In genomic region chr17:74213897-74214386, GRCh38 we compare ENCODE assay signal across 8 cellular contexts. TPM values are rescaled to one million over a fixed set of nuclear protein-coding genes. Genes with fewer than 3 reads are reported as not detected.
DNase-seq lines count a peak whose midpoint lies in the region; ATAC-seq, FAIRE-seq and TF ChIP-seq lines count a peak whose summit lies in the region.

No MANE protein-coding gene starts in this region.

- H3K4me1 ChIP-seq in H1 (replicated peaks in 1 of 4; ENCODE audit: control insufficient read depth in 3 of 4, insufficient read depth in 4 of 4, low read length in 3 of 4) (peaks cover 8 to 21% (median 20%) of the 10 kb centered on the region in 4 experiments), neural progenitor cell (peaks cover 34% of the 10 kb centered on the region)

- no peaks in the 10 kb centered on the region for H3K9me3 Mint-ChIP-seq in neural progenitor cell

- peaks cover 7 to 13% of the 10 kb centered on the region in 2 experiments for H4K20me1 ChIP-seq in H1 (replicated peaks in 1 of 2; ENCODE audit: control insufficient read depth in 1 of 2, insufficient read depth in 2 of 2, low read length in 2 of 2)
- H4K20me1 ChIP-seq in neural progenitor cell (ENCODE audit: low read depth): peaks cover 42% of the 10 kb centered on the region

- H4K91ac ChIP-seq in H1 (replicated peaks; ENCODE audit: insufficient read length, low read length): no peak overlapping the region

- TF ChIP-seq CTCF in H1 (IDR thresholded peaks at IDR 0.05; ENCODE audit: control extremely low read depth in 1 of 3, insufficient read depth in 1 of 3, low read depth in 1 of 3, low read length in 3 of 3) (no peak), neural progenitor cell (IDR thresholded peaks at IDR 0.05) (no peak)

- H2BK5ac ChIP-seq in H1 (ENCODE audit: low read depth, low read length): no peak overlapping the region

- no peak for DNase-seq in GM19239 (ENCODE audit: insufficient read length, low spot score)
- DNase-seq in OCI-M1 (lab: John Stamatoyannopoulos, UW): peak; percentile 39
- peak in 1 of 2 experiments; percentile 57 for DNase-seq in H1 (ENCODE audit: low read depth in 1 of 2, low spot score in 2 of 2)
- DNase-seq in neural progenitor cell (ENCODE audit: low spot score): peak; percentile 39

- peaks cover 41% of the 10 kb centered on the region for H3F3A ChIP-seq in neural progenitor cell (ENCODE audit: low read depth)

- H3K4me1 Mint-ChIP-seq in neural progenitor cell: peaks cover 65% of the 10 kb centered on the region

- H3K56ac ChIP-seq in H1 (replicated peaks; ENCODE audit: insufficient read length, low read depth, low read length): no peak overlapping the region

- H3K79me2 ChIP-seq in H1 (ENCODE audit: control insufficient read depth in 1 of 2, insufficient read depth in 2 of 2, low read length in 2 of 2) (no peaks in the 10 kb centered on the region), neural progenitor cell (ENCODE audit: low read depth) (no peaks in the 10 kb centered on the region)

- no peak overlapping the region for H3K14ac ChIP-seq in H1 (ENCODE audit: insufficient read length)

- no peak for TF ChIP-seq POLR2A in H1 (IDR thresholded peaks at IDR 0.05; ENCODE audit: control extremely low read depth in 1 of 2, low read depth in 2 of 2, low read length in 2 of 2)

- no peak overlapping the region for H3K27ac Mint-ChIP-seq in neural progenitor cell

- CTCF ChIA-PET in H1 (lab: Charles Lee; ENCODE audit: partially characterized antibody): interaction anchor here (1.4 to 1.5 kb wide), 2 partner anchors 10 to 14 kb away, joined by 4 to 6 read pairs; no protein-coding TSS in a partner anchor

- H3K23ac ChIP-seq in H1 (ENCODE audit: insufficient read length): no peak overlapping the region

- ATAC-seq in GM18520 (IDR thresholded peaks at IDR 0.05; ENCODE audit: unreplicated experiment) (no peak), GM21528 (IDR thresholded peaks at IDR 0.05; ENCODE audit: low FRiP score, unreplicated experiment) (no peak), GM18519 (IDR thresholded peaks at IDR 0.05; ENCODE audit: low FRiP score, unreplicated experiment) (no peak), HG03097 (IDR thresholded peaks at IDR 0.05; ENCODE audit: low FRiP score, unreplicated experiment) (no peak)

- H2AFZ ChIP-seq in H1 (ENCODE audit: low read length): no peak overlapping the region
- H2AFZ ChIP-seq in neural progenitor cell (replicated peaks): peak overlapping the region; percentile 50

- H3K27ac ChIP-seq in H1 (ENCODE audit: low read depth, low read length): no peak overlapping the region
- H3K27ac ChIP-seq in neural progenitor cell: no peak overlapping the region

- H3K9ac ChIP-seq in H1 (replicated peaks in 1 of 4; ENCODE audit: extremely low read depth in 1 of 4, low read depth in 3 of 4, low read length in 3 of 4) (no peak overlapping the region), neural progenitor cell (no peak overlapping the region)

- H2BK12ac ChIP-seq in H1 (ENCODE audit: low read depth, low read length): peak overlapping the region; percentile 29; the same call in 1 of the 2 replicates

- H3K4me3 Mint-ChIP-seq in neural progenitor cell: peak overlapping the region; percentile 83

- H3K79me1 ChIP-seq in H1 (ENCODE audit: low read depth, low read length): no peaks in the 10 kb centered on the region; the same call in 1 of the 2 replicates

- H3K9me3 ChIP-seq in H1 (ENCODE audit: insufficient read depth in 2 of 2, low read depth in 1 of 2, low read length in 1 of 2) (no peaks in the 10 kb centered on the region), neural progenitor cell (ENCODE audit: low read depth) (no peaks in the 10 kb centered on the region)

- peaks cover 12 to 13% (median 13%) of the 10 kb centered on the region in 4 experiments for H3K36me3 ChIP-seq in H1 (ENCODE audit: control insufficient read depth in 2 of 4, insufficient read depth in 4 of 4, low read length in 3 of 4)
- H3K36me3 ChIP-seq in neural progenitor cell: no peaks in the 10 kb centered on the region

- H3K4me3 ChIP-seq in H1 (ENCODE audit: extremely low read depth in 1 of 4, insufficient read depth in 2 of 4, low read depth in 3 of 4, low read length in 4 of 4): peak overlapping the region; percentile 56 to 64 (median 62)
- peak overlapping the region; percentile 62 for H3K4me3 ChIP-seq in neural progenitor cell

- no peak for TF ChIP-seq RAD21 in H1 (IDR thresholded peaks at IDR 0.05 in 1 of 2, conservative IDR thresholded peaks at IDR 0.05 in 1 of 2; ENCODE audit: low read depth in 2 of 2, low read length in 2 of 2)

- WGBS in H1 (ENCODE audit: extremely low coverage in 1 of 2, insufficient coverage in 1 of 2, insufficient read length in 1 of 2, insufficient replicate concordance in 2 of 2, low coverage in 1 of 2, low lambda C conversion rate in 2 of 2, missing lambda C conversion rate in 1 of 2), 2 experiments: 29% methylated on average over 8 of the region's 30 CpGs; no CpG with 5 or more reads in 1 of the 2 experiments

- H4K8ac ChIP-seq in H1 (ENCODE audit: extremely low read depth, insufficient read depth, low read length): no peak overlapping the region

- no peak overlapping the region for H2AK5ac ChIP-seq in H1 (ENCODE audit: low read depth, low read length)

- POLR2A ChIA-PET in H1 (lab: Charles Lee; ENCODE audit: partially characterized antibody): interaction anchor here (1.6 to 6.9 kb wide), 3 partner anchors 10 to 29 kb away, joined by 3 to 65 read pairs (median 61); partner anchors contain the start of gene RPL38

- H3K27me3 Mint-ChIP-seq in neural progenitor cell (ENCODE audit: insufficient read depth, low read depth): peaks cover 11% of the 10 kb centered on the region

- no peak for TF ChIP-seq EP300 in H1 (IDR thresholded peaks at IDR 0.05; ENCODE audit: borderline replicate concordance in 1 of 2, low read depth in 2 of 2, low read length in 2 of 2)

- FAIRE-seq in GM19239 (lab: Jason Lieb, UNC) (peak; percentile 39), H1 (lab: Jason Lieb, UNC) (no peak)

- H3K23me2 ChIP-seq in H1 (ENCODE audit: low read depth, low read length): peaks cover 21% of the 10 kb centered on the region

- H2BK20ac ChIP-seq in H1 (ENCODE audit: low read length): no peak overlapping the region

- no peak overlapping the region; the same call in 1 of the 2 replicates for H3K18ac ChIP-seq in H1 (ENCODE audit: extremely low read depth, low read length)

- H3K4me2 ChIP-seq in H1 (ENCODE audit: insufficient read depth in 1 of 2, low read depth in 2 of 2, low read length in 2 of 2): peak overlapping the region; percentile 84 to 88
- peak overlapping the region; percentile 99 for H3K4me2 ChIP-seq in neural progenitor cell

- no peak overlapping the region for H2BK120ac ChIP-seq in H1 (replicated peaks; ENCODE audit: low read depth, low read length)

- H3K4ac ChIP-seq in H1 (replicated peaks; ENCODE audit: insufficient read length, low read depth, low read length): no peak overlapping the region

- peaks cover 2% of the 10 kb centered on the region for H3K36me3 Mint-ChIP-seq in neural progenitor cell

- peaks cover 2 to 20% (median 11%) of the 10 kb centered on the region in 4 experiments; a peak in 6 of 7 replicates for H3K27me3 ChIP-seq in H1 (replicated peaks in 1 of 4; ENCODE audit: control insufficient read depth in 3 of 4, extremely low read depth in 1 of 4, insufficient read depth in 3 of 4, low read length in 3 of 4)
- peaks cover 40% of the 10 kb centered on the region for H3K27me3 ChIP-seq in neural progenitor cell

- no peak overlapping the region for H4K5ac ChIP-seq in H1 (ENCODE audit: insufficient read length, low read depth, low read length)

- H2BK15ac ChIP-seq in H1 (ENCODE audit: low read length): no peak overlapping the region

TF ChIP-seq in H1, 55 proteins besides CTCF, POLR2A, EP300 and RAD21:
- peak; percentile 28 for TF ChIP-seq EZH2 (IDR thresholded peaks at IDR 0.05; ENCODE audit: low read depth, low read length, severe bottlenecking)
- TF ChIP-seq JUND (IDR thresholded peaks at IDR 0.05; ENCODE audit: low read length): no peak

RNA-seq across cellular contexts. Expression of gene TTYH2, which starts 0.6 kb away (rescaled TPM):
- 3.2 and 3.7 TPM in 2 replicates for total RNA-seq in H1 (2021; fragmentation: NEBNext Ultra II Directional; extraction: Animal tissue kit (Norgen Biotek cat#: 25700))
- 9.2 and 17.3 TPM in 2 replicates for polyA plus RNA-seq in H1 (2011; rRNA removed)
- 7.6 TPM for polyA plus RNA-seq in H1 (2011; cell fraction: cytosol; rRNA removed)
- polyA plus RNA-seq in H1 (2011; cell fraction: nucleus; rRNA removed): 16.4 TPM
- polyA plus RNA-seq in H1 (2012, experiment 1 of 2): 3.1 to 4.0 TPM (median 3.4 TPM) in 4 replicates
- polyA plus RNA-seq in H1 (2012, experiment 2 of 2): 3.2 TPM
- polyA plus RNA-seq in H1 (2013, experiment 1 of 2): 5.3 TPM
- polyA plus RNA-seq in H1 (2013, experiment 2 of 2): 5.8 TPM
- 7.4 and 9.7 TPM in 2 replicates for polyA minus RNA-seq in H1 (2011; rRNA and poly(A)+ RNA removed)
- polyA minus RNA-seq in H1 (2011; cell fraction: cytosol; rRNA and poly(A)+ RNA removed): 3.1 TPM
- 8.3 TPM for polyA minus RNA-seq in H1 (2011; cell fraction: nucleus; rRNA and poly(A)+ RNA removed)
- total RNA-seq in neural progenitor cell (ENCODE audit: low replicate concordance): 3.2 and 5.8 TPM in 2 replicates

RNA-seq across cellular contexts. Expression of gene RPL38, which starts 10.5 kb away (rescaled TPM):
- 1,195 and 1,222 TPM in 2 replicates for total RNA-seq in H1 (2021; fragmentation: NEBNext Ultra II Directional; extraction: Animal tissue kit (Norgen Biotek cat#: 25700))
- 412 and 510 TPM in 2 replicates for polyA plus RNA-seq in H1 (2011; rRNA removed)
- 1,085 TPM for polyA plus RNA-seq in H1 (2011; cell fraction: cytosol; rRNA removed)
- 1,333 TPM for polyA plus RNA-seq in H1 (2011; cell fraction: nucleus; rRNA removed)
- 3,837 to 6,357 TPM (median 4,194 TPM) in 4 replicates for polyA plus RNA-seq in H1 (2012, experiment 1 of 2)
- 920 TPM for polyA plus RNA-seq in H1 (2012, experiment 2 of 2)
- 4,258 TPM for polyA plus RNA-seq in H1 (2013, experiment 1 of 2)
- 4,313 TPM for polyA plus RNA-seq in H1 (2013, experiment 2 of 2)
- 802 and 987 TPM in 2 replicates for polyA minus RNA-seq in H1 (2011; rRNA and poly(A)+ RNA removed)
- polyA minus RNA-seq in H1 (2011; cell fraction: cytosol; rRNA and poly(A)+ RNA removed): 425 TPM
- 337 TPM for polyA minus RNA-seq in H1 (2011; cell fraction: nucleus; rRNA and poly(A)+ RNA removed)
- 343 and 393 TPM in 2 replicates for total RNA-seq in neural progenitor cell (ENCODE audit: low replicate concordance)
